In genomic region chr15:98085003-98085639, GRCh38 we compare ENCODE assay signal across 8 cellular contexts.
A peak's percentile ranks its signal among the peaks of the same experiment; 100 is the strongest.
DNase-seq lines count a peak whose midpoint lies in the region; ATAC-seq and TF ChIP-seq lines count a peak whose summit lies in the region.

No MANE protein-coding gene starts in this region.

- H4K20me1 ChIP-seq in KMS-11 (ENCODE audit: insufficient read depth) = no peaks in the 10 kb centered on the region

- no peaks in the 10 kb centered on the region for H3K36me3 Mint-ChIP-seq in activated T-cell treated with anti-CD3 and anti-CD28 coated beads, Interleukin-2, amount 50 U/mL, for 24 hours (ENCODE audit: low read depth)

- WGBS in mesenchymal stem cell = 8% methylated on average over 2 of the region's 2 CpGs

- TF ChIP-seq CTCF in KMS-11 (conservative IDR thresholded peaks at IDR 0.05; ENCODE audit: low read depth, low read length) (peak; percentile 67), choroid plexus epithelial cell (conservative IDR thresholded peaks at IDR 0.05; ENCODE audit: low read depth, low read length) (peak; percentile 66)

- no peak overlapping the region for H3K14ac ChIP-seq in mesenchymal stem cell (ENCODE audit: low read length in 2 of 2)

- H3K9ac ChIP-seq in KMS-11 = no peak overlapping the region
- H3K9ac ChIP-seq in mesenchymal stem cell (ENCODE audit: low read length) = no peak overlapping the region

- H3K36me3 ChIP-seq in KMS-11 (ENCODE audit: insufficient read depth) (no peaks in the 10 kb centered on the region), mesenchymal stem cell (ENCODE audit: control insufficient read depth in 1 of 2, insufficient read depth in 2 of 2, low read depth in 1 of 2, low read length in 2 of 2) (no peaks in the 10 kb centered on the region)

- H3K9me3 Mint-ChIP-seq in activated T-cell treated with anti-CD3 and anti-CD28 coated beads, Interleukin-2, amount 50 U/mL, for 24 hours = peaks cover 4% of the 10 kb centered on the region

- H3K4me3 ChIP-seq in KMS-11 (IDR thresholded peaks at IDR 0.05; ENCODE audit: insufficient read depth, low read depth, low read length) (no peak overlapping the region), choroid plexus epithelial cell (ENCODE audit: low read depth, low read length) (no peak overlapping the region), mesenchymal stem cell (ENCODE audit: insufficient read depth in 1 of 2, low read depth in 1 of 2, low read length in 2 of 2) (no peak overlapping the region)

- no peak overlapping the region for H3K4ac ChIP-seq in mesenchymal stem cell (ENCODE audit: low read depth in 1 of 2, low read length in 2 of 2)

- no peak overlapping the region for H4K8ac ChIP-seq in mesenchymal stem cell (ENCODE audit: low read length)

- no peak overlapping the region for H2BK12ac ChIP-seq in mesenchymal stem cell (ENCODE audit: low read length in 2 of 2)

- no peaks in the 10 kb centered on the region for H3K79me1 ChIP-seq in mesenchymal stem cell (replicated peaks; ENCODE audit: low read length, poor library complexity, severe bottlenecking)

- H3K4me1 Mint-ChIP-seq in activated T-cell treated with anti-CD3 and anti-CD28 coated beads, Interleukin-2, amount 50 U/mL, for 24 hours (ENCODE audit: low read depth) = no peaks in the 10 kb centered on the region

- no peak overlapping the region for H2BK15ac ChIP-seq in mesenchymal stem cell (ENCODE audit: low read depth, poor library complexity, severe bottlenecking)

- H3K27ac Mint-ChIP-seq in activated T-cell treated with anti-CD3 and anti-CD28 coated beads, Interleukin-2, amount 50 U/mL, for 24 hours = no peak overlapping the region

- H3K4me1 ChIP-seq in KMS-11 (ENCODE audit: low read depth, poor library complexity, severe bottlenecking) = no peaks in the 10 kb centered on the region
- no peaks in the 10 kb centered on the region for H3K4me1 ChIP-seq in mesenchymal stem cell (ENCODE audit: control insufficient read depth, insufficient read depth, low read depth, low read length)

- H3K9me3 ChIP-seq in mesenchymal stem cell (ENCODE audit: control insufficient read depth, low read length) = peaks cover 8% of the 10 kb centered on the region

- no peak overlapping the region for H2BK120ac ChIP-seq in mesenchymal stem cell (ENCODE audit: low read depth, low read length)

- H3K23ac ChIP-seq in mesenchymal stem cell (ENCODE audit: low read length in 2 of 2) = no peak overlapping the region

- ATAC-seq in GM19467 (IDR thresholded peaks at IDR 0.05; ENCODE audit: unreplicated experiment) (no peak), HG03460 (IDR thresholded peaks at IDR 0.05; ENCODE audit: unreplicated experiment) (no peak)

- no peak overlapping the region for H3K4me3 Mint-ChIP-seq in activated T-cell treated with anti-CD3 and anti-CD28 coated beads, Interleukin-2, amount 50 U/mL, for 24 hours

- H2AFZ ChIP-seq in KMS-11 (ENCODE audit: low read depth) (no peak overlapping the region), mesenchymal stem cell (ENCODE audit: low read depth, low read length) (no peak overlapping the region)

- no peak overlapping the region for H4K91ac ChIP-seq in mesenchymal stem cell (ENCODE audit: low read length)

- no peak overlapping the region for H2AK5ac ChIP-seq in mesenchymal stem cell (ENCODE audit: low read length, severe bottlenecking)

- H3K18ac ChIP-seq in mesenchymal stem cell (ENCODE audit: low read depth in 1 of 2, low read length in 2 of 2) = no peak overlapping the region

- H3K79me2 ChIP-seq in KMS-11 (ENCODE audit: insufficient read depth, low read depth) = no peaks in the 10 kb centered on the region

- peak; percentile 8 for DNase-seq in activated T-cell treated with anti-CD3 and anti-CD28 coated beads for 4 hours
- no peak for DNase-seq in activated T-cell treated with anti-CD3 and anti-CD28 coated beads, Interleukin-2, amount 50 U/mL, for 24 hours
- DNase-seq in RPMI7951 (ENCODE audit: low read depth) = peak; percentile 68
- peak; percentile 87 for DNase-seq in choroid plexus epithelial cell (ENCODE audit: low read depth)
- peak; percentile 56 for DNase-seq in mesenchymal stem cell

- H3K27me3 ChIP-seq in KMS-11 (ENCODE audit: insufficient read depth, low read depth) (no peaks in the 10 kb centered on the region), mesenchymal stem cell (ENCODE audit: control insufficient read depth in 1 of 2, insufficient read depth in 1 of 2, low read length in 2 of 2) (no peaks in the 10 kb centered on the region)

- H3K4me2 ChIP-seq in KMS-11 (no peak overlapping the region), mesenchymal stem cell (ENCODE audit: low read length, poor library complexity, severe bottlenecking) (no peak overlapping the region)

- H3K27me3 Mint-ChIP-seq in activated T-cell treated with anti-CD3 and anti-CD28 coated beads, Interleukin-2, amount 50 U/mL, for 24 hours = peaks cover 3% of the 10 kb centered on the region

- H3K27ac ChIP-seq in KMS-11 = no peak overlapping the region
- no peak overlapping the region for H3K27ac ChIP-seq in mesenchymal stem cell (ENCODE audit: low read length, poor library complexity, severe bottlenecking)

- H2BK5ac ChIP-seq in mesenchymal stem cell (ENCODE audit: low read depth, low read length, poor library complexity, severe bottlenecking) = no peak overlapping the region
